6 cellular contexts compared by ENCODE assay signal in the genomic region with DNA sequence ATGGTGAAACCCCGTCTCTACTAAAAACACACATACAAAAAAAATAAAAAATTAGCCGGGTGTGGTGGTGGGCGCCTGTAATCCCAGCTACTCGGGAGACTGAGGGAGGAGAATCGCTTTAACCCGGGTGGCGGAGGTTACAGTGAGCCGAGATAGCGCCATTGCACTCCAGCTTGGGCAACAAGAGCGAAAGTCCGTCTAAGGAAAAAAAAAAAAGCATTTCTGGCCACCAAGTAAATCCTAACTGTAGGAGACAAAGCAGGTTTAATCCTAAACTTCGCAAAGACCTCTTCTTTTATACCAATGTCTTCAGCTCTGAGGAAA. TPM values are rescaled to one million over a fixed set of nuclear protein-coding genes. Genes with fewer than 3 reads are reported as not detected.
DNase-seq lines count a peak whose midpoint lies in the region; TF ChIP-seq lines count a peak whose summit lies in the region.
"Not testable (repeated sequence)": the region's sequence is repeated elsewhere in the genome, so short reads cannot be mapped to it uniquely, and the experiment has no call there.

No MANE protein-coding gene starts in this region.

- H4K12ac ChIP-seq in trophoblast cell (ENCODE audit: low read depth, low read length), result not testable (repeated sequence)

- H3K27me3 ChIP-seq in A673 (replicated peaks; ENCODE audit: insufficient read depth, low read depth, low read length, poor library complexity); HUES6 (ENCODE audit: control insufficient read depth, insufficient read depth, low read length); colonic mucosa; iPS-20b (ENCODE audit: insufficient read depth, low read length); trophoblast cell (ENCODE audit: insufficient read depth, low read length): not testable (repeated sequence)

- H4K8ac ChIP-seq in trophoblast cell (ENCODE audit: low read depth, low read length), result not testable (repeated sequence)

- H3K27me3 Mint-ChIP-seq in activated CD4-positive, alpha-beta T cell treated with anti-CD3 and anti-CD28 coated beads, Interleukin-2, amount 10 ng/mL, durations not matched to agents 24 days and 14 days, result not testable (repeated sequence)

- peak overlapping the region; percentile 79 for H3K27ac ChIP-seq in A673 (ENCODE audit: low read depth, low read length, poor library complexity, severe bottlenecking)
- H3K27ac ChIP-seq in HUES6 (ENCODE audit: low read depth, low read length); colonic mucosa; iPS-20b (ENCODE audit: low read length); trophoblast cell (ENCODE audit: low read depth, low read length): not testable (repeated sequence)

- BruUV-seq in A673 (replicated peaks; lab: Mats Ljungman, UMichigan), result not testable (repeated sequence)

- H3K36me3 ChIP-seq in A673 (ENCODE audit: insufficient read depth, low read length, poor library complexity, severe bottlenecking), result peaks cover 21% of the 10 kb centered on the region
- H3K36me3 ChIP-seq in HUES6 (ENCODE audit: control insufficient read depth, insufficient read depth, low read length), result peaks cover 35% of the 10 kb centered on the region
- not testable (repeated sequence) for H3K36me3 ChIP-seq in colonic mucosa
- H3K36me3 ChIP-seq in iPS-20b (ENCODE audit: insufficient read depth, low read depth, low read length), result peaks cover 30% of the 10 kb centered on the region
- H3K36me3 ChIP-seq in trophoblast cell (ENCODE audit: control insufficient read depth in 1 of 2, insufficient read depth in 2 of 2, low read length in 2 of 2), result peaks cover 7 to 13% of the 10 kb centered on the region in 2 experiments

- H3K18ac ChIP-seq in trophoblast cell (ENCODE audit: low read length), result not testable (repeated sequence)

- peaks cover 12% of the 10 kb centered on the region for H3K36me3 Mint-ChIP-seq in activated CD4-positive, alpha-beta T cell treated with anti-CD3 and anti-CD28 coated beads, Interleukin-2, amount 10 ng/mL, durations not matched to agents 24 days and 14 days (ENCODE audit: low read depth)

- DNase-seq in A673 (ENCODE audit: low spot score); activated CD4-positive, alpha-beta T cell treated with anti-CD3 and anti-CD28 coated beads, Interleukin-2, amount 10 ng/mL, durations not matched to agents 24 days and 14 days; colonic mucosa; trophoblast cell: not testable (repeated sequence)

- peak overlapping the region; percentile 97 for H3K4me2 ChIP-seq in trophoblast cell (ENCODE audit: low read length)

- H3K9me3 ChIP-seq in A673 (ENCODE audit: low read depth, low read length, poor library complexity, severe bottlenecking); HUES6 (ENCODE audit: control insufficient read depth, insufficient read depth, low read depth, low read length); colonic mucosa; iPS-20b (ENCODE audit: insufficient read depth, low read depth, low read length); trophoblast cell (ENCODE audit: insufficient read depth, low read depth, low read length): not testable (repeated sequence)

- not testable (repeated sequence) for H3K23ac ChIP-seq in trophoblast cell (ENCODE audit: low read length)

- peak overlapping the region; percentile 38 for H3K4ac ChIP-seq in trophoblast cell (ENCODE audit: low read depth, low read length)

- CTCF ChIA-PET in A673 (lab: Charles Lee), result interaction anchor here (2.0 kb wide), 1 partner anchor 8 kb away, joined by 10 read pairs; no protein-coding TSS in a partner anchor

- intact Hi-C loops in A673 (cut with micrococcal nuclease; ENCODE audit: unreplicated experiment); colonic mucosa (cut with DNase I): not testable (repeated sequence)
- intact Hi-C loops in activated CD4-positive, alpha-beta T cell treated with anti-CD3 and anti-CD28 coated beads, Interleukin-2, amount 10 ng/mL, durations not matched to agents 24 days and 14 days (cut with micrococcal nuclease), result loop anchor here (2.0 kb wide), 1 partner anchor 56 kb away; a partner anchor contains a TSS

- H3K79me1 ChIP-seq in trophoblast cell (ENCODE audit: low read length), result not testable (repeated sequence)

- H2AK5ac ChIP-seq in trophoblast cell (ENCODE audit: low read length), result not testable (repeated sequence)

- H2BK5ac ChIP-seq in trophoblast cell (ENCODE audit: low read depth, low read length, poor library complexity), result not testable (repeated sequence)

- H2BK12ac ChIP-seq in trophoblast cell (ENCODE audit: low read length), result not testable (repeated sequence)

- POLR2A ChIA-PET in A673 (lab: Charles Lee; ENCODE audit: low non-redundant PET), result interaction anchor here (0.7 kb wide), 3 partner anchors 35 to 146 kb away, joined by 5 to 7 read pairs (median 7); a partner anchor contains a TSS

- H2BK120ac ChIP-seq in trophoblast cell (ENCODE audit: insufficient read depth, low read length, poor library complexity), result not testable (repeated sequence)

- not testable (repeated sequence) for H2AFZ ChIP-seq in trophoblast cell (ENCODE audit: insufficient read depth, low read length, poor library complexity)

- H3K4me3 ChIP-seq in A673 (ENCODE audit: low read depth, low read length, poor library complexity, severe bottlenecking) (peak overlapping the region; percentile 63), HUES6 (ENCODE audit: low read depth, low read length) (peak overlapping the region; percentile 90), colonic mucosa (peak overlapping the region; percentile 73), iPS-20b (ENCODE audit: low read length) (peak overlapping the region; percentile 86)
- not testable (repeated sequence) for H3K4me3 ChIP-seq in trophoblast cell (ENCODE audit: low read depth, low read length)

- H3K27ac Mint-ChIP-seq in activated CD4-positive, alpha-beta T cell treated with anti-CD3 and anti-CD28 coated beads, Interleukin-2, amount 10 ng/mL, durations not matched to agents 24 days and 14 days, result peak overlapping the region; percentile 96

- H3K9ac ChIP-seq in HUES6 (ENCODE audit: low read length) (peak overlapping the region; percentile 82), colonic mucosa (ENCODE audit: low read depth in 2 of 2, low read length in 2 of 2) (peak overlapping the region in 1 of 2 donors; percentile 86), iPS-20b (ENCODE audit: low read depth, low read length) (peak overlapping the region; percentile 75; the same call in 1 of the 2 replicates)
- not testable (repeated sequence) for H3K9ac ChIP-seq in trophoblast cell (ENCODE audit: low read length)

- H3K4me1 Mint-ChIP-seq in activated CD4-positive, alpha-beta T cell treated with anti-CD3 and anti-CD28 coated beads, Interleukin-2, amount 10 ng/mL, durations not matched to agents 24 days and 14 days, result peaks cover 30% of the 10 kb centered on the region

- not testable (repeated sequence) for TF ChIP-seq CTCF in A673 (conservative IDR thresholded peaks at IDR 0.05; ENCODE audit: low read depth, low read length); colonic mucosa (IDR thresholded peaks at IDR 0.05)

- WGBS in trophoblast cell (ENCODE audit: extremely low coverage, insufficient coverage, insufficient read length), result no CpG with 5 or more reads among the region's 12 CpGs

- H3K9me3 Mint-ChIP-seq in activated CD4-positive, alpha-beta T cell treated with anti-CD3 and anti-CD28 coated beads, Interleukin-2, amount 10 ng/mL, durations not matched to agents 24 days and 14 days, result not testable (repeated sequence)

- H3K4me1 ChIP-seq in A673 (ENCODE audit: insufficient read depth, low read length, poor library complexity, severe bottlenecking), result peaks cover 15% of the 10 kb centered on the region
- not testable (repeated sequence) for H3K4me1 ChIP-seq in HUES6 (ENCODE audit: control insufficient read depth, insufficient read depth, low read length); colonic mucosa; iPS-20b (ENCODE audit: insufficient read depth, low read length); trophoblast cell (ENCODE audit: control insufficient read depth in 1 of 2, insufficient read depth in 2 of 2, low read length in 2 of 2)

- H3K14ac ChIP-seq in trophoblast cell (ENCODE audit: low read length), result not testable (repeated sequence)

- H3K79me2 ChIP-seq in trophoblast cell (ENCODE audit: control insufficient read depth, insufficient read depth, low read length, poor library complexity), result not testable (repeated sequence)

- H4K91ac ChIP-seq in trophoblast cell (ENCODE audit: low read depth, low read length), result not testable (repeated sequence)

- peak overlapping the region; percentile 97 for H3K4me3 Mint-ChIP-seq in activated CD4-positive, alpha-beta T cell treated with anti-CD3 and anti-CD28 coated beads, Interleukin-2, amount 10 ng/mL, durations not matched to agents 24 days and 14 days

RNA-seq across cellular contexts. Expression of a gene that starts 0.9 kb away (rescaled TPM):
- 60.5 and 61.8 TPM in 2 replicates for total RNA-seq in A673 (2021)
- total RNA-seq in activated CD4-positive, alpha-beta T cell treated with anti-CD3 and anti-CD28 coated beads, Interleukin-2, amount 10 ng/mL, durations not matched to agents 24 days and 14 days, result 21.8 and 23.1 TPM in 2 replicates
- total RNA-seq in colonic mucosa, result 10 to 100 TPM; 25.7 to 49.9 TPM
- polyA plus RNA-seq in trophoblast cell (2013), result 34.3 and 35.8 TPM in 2 replicates

RNA-seq across cellular contexts. Expression of a gene that starts 17.0 kb away (rescaled TPM):
- total RNA-seq in A673 (2021) (not detected in 2 replicates), colonic mucosa (100 to 1,000 TPM; 185 to 222 TPM)
- 90.9 and 91.3 TPM in 2 replicates for total RNA-seq in activated CD4-positive, alpha-beta T cell treated with anti-CD3 and anti-CD28 coated beads, Interleukin-2, amount 10 ng/mL, durations not matched to agents 24 days and 14 days
- 104 and 109 TPM in 2 replicates for polyA plus RNA-seq in trophoblast cell (2013)

RNA-seq across cellular contexts. Expression of a gene that starts 21.4 kb away (rescaled TPM):
- total RNA-seq in A673 (2021), result 355 and 408 TPM in 2 replicates
- 481 and 492 TPM in 2 replicates for total RNA-seq in activated CD4-positive, alpha-beta T cell treated with anti-CD3 and anti-CD28 coated beads, Interleukin-2, amount 10 ng/mL, durations not matched to agents 24 days and 14 days
- total RNA-seq in colonic mucosa, result 100 to 1,000 TPM; 105 to 156 TPM
- 128 and 130 TPM in 2 replicates for polyA plus RNA-seq in trophoblast cell (2013)

RNA-seq across cellular contexts. Expression of a gene that starts 23.9 kb away (rescaled TPM):
- total RNA-seq in A673 (2021), result 2.1 and 3.8 TPM in 2 replicates
- total RNA-seq in activated CD4-positive, alpha-beta T cell treated with anti-CD3 and anti-CD28 coated beads, Interleukin-2, amount 10 ng/mL, durations not matched to agents 24 days and 14 days, result 33.1 and 37.9 TPM in 2 replicates
- 10 to 100 TPM; 14.0 to 16.9 TPM for total RNA-seq in colonic mucosa
- 9.0 and 9.3 TPM in 2 replicates for polyA plus RNA-seq in trophoblast cell (2013)

RNA-seq across cellular contexts. Expression of a gene that starts 35.2 kb away (rescaled TPM):
- total RNA-seq in A673 (2021) (78.5 and 99.1 TPM in 2 replicates), colonic mucosa (100 to 1,000 TPM in 1 of 2 donors, 10 to 100 TPM in 1; 86.0 to 106 TPM)
- total RNA-seq in activated CD4-positive, alpha-beta T cell treated with anti-CD3 and anti-CD28 coated beads, Interleukin-2, amount 10 ng/mL, durations not matched to agents 24 days and 14 days, result 111 and 116 TPM in 2 replicates
- 201 and 212 TPM in 2 replicates for polyA plus RNA-seq in trophoblast cell (2013)

Comparison
In these comparisons a context has a peak if more than half of its experiments do, and no peak if none do; other contexts are left out.
1. RNA of a gene that starts 17.0 kb away (total RNA-seq): 185 to 222 TPM in colonic mucosa and 90.9 to 91.3 TPM in activated CD4-positive, alpha-beta T cell treated with anti-CD3 and anti-CD28 coated beads, Interleukin-2, amount 10 ng/mL, durations not matched to agents 24 days and 14 days; not detected in A673; every median in the first group is over 10 times any median in the second.